1 cellular context compared by ENCODE assay signal in genomic region chr10:120005408-120006280, GRCh38.
TF ChIP-seq lines count a peak whose summit lies in the region.

No MANE protein-coding gene starts in this region.

TF ChIP-seq in HepG2, 621 proteins besides CTCF, POLR2A, EP300 and RAD21 (continued from another document):
- peak; percentile 93 for TF ChIP-seq MNT (IDR thresholded peaks at IDR 0.05)
